Comparison of ENCODE assay signal across 15 cellular contexts in genomic region chr14:45641541-45641940, GRCh38.
"Had no signal": no experiment of that assay in that cellular context is flagged by ENCODE, and none has a peak within 500 bp of the region (broad histone marks: within the 10 kb centered on the region; RNA-seq: fewer than 3 reads in every experiment).

No MANE protein-coding gene starts in this region.

- DNase-seq: cortex of kidney; dorsolateral prefrontal cortex; effector CD8-positive, alpha-beta T cell; heart left ventricle; hippocampal formation; kidney glomerular epithelial cell; naive thymus-derived CD4-positive, alpha-beta T cell; nephron progenitor cell; psoas muscle; spleen; stimulated activated CD4-positive, alpha-beta T cell treated with anti-CD3 and anti-CD28 coated beads, Interleukin-15, amount 100 ng/mL, for 24 hours; stimulated activated CD4-positive, alpha-beta T cell treated with anti-CD3 and anti-CD28 coated beads, Interleukin-1b, Interleukin-23, amount 100 ng/mL, for 48 hours; stimulated activated CD4-positive, alpha-beta T cell treated with anti-CD3 and anti-CD28 coated beads, Interleukin-4, amount 100 ng/mL, for 24 hours; tibial artery; upper lobe of right lung had no signal
